Comparison of ENCODE assay signal across 11 cellular contexts in genomic region chr18:42048150-42048549, GRCh38.
DNase-seq lines count a peak whose midpoint lies in the region; ATAC-seq and TF ChIP-seq lines count a peak whose summit lies in the region.
"Had no signal": no experiment of that assay in that cellular context is flagged by ENCODE, and none has a peak within 500 bp of the region (broad histone marks: within the 10 kb centered on the region; RNA-seq: fewer than 3 reads in every experiment).

No MANE protein-coding gene starts in this region.

- intact Hi-C loops in activated T-helper 2 cell treated with anti-CD3 and anti-CD28 coated beads, Interferon-gamma antibody, Interleukin-2, Interleukin-4, amounts not matched to agents 10 μg/mL and 5 μg/mL and 100 μg/mL, durations not matched to agents 14 hours and 24 hours and 36 hours (cut with micrococcal nuclease), result no loop called here

- H3K27me3 ChIP-seq in GM23338 (ENCODE audit: insufficient read depth), result no peaks in the 10 kb centered on the region

- ATAC-seq in GM23338 (no peak), GM21447 (IDR thresholded peaks at IDR 0.05; ENCODE audit: unreplicated experiment) (no peak)

- H3F3A ChIP-seq in GM23338 (replicated peaks; ENCODE audit: low read depth), result no peaks in the 10 kb centered on the region

- no peak overlapping the region for H2AFZ ChIP-seq in GM23338

- no peaks in the 10 kb centered on the region for H3K36me3 ChIP-seq in GM23338 (ENCODE audit: insufficient read depth)

- H3K79me2 ChIP-seq in GM23338 (replicated peaks; ENCODE audit: insufficient read depth), result no peaks in the 10 kb centered on the region

- no peaks in the 10 kb centered on the region for H3K9me2 ChIP-seq in GM23338 (ENCODE audit: insufficient read depth)

- peaks cover 16% of the 10 kb centered on the region; the same call in 2 of the 3 replicates for H3K36me3 Mint-ChIP-seq in GM23338 (ENCODE audit: low read depth)
- peaks cover 54% of the 10 kb centered on the region for H3K36me3 Mint-ChIP-seq in activated T-helper 2 cell treated with anti-CD3 and anti-CD28 coated beads, Interferon-gamma antibody, Interleukin-2, Interleukin-4, amounts not matched to agents 10 μg/mL and 5 μg/mL and 100 μg/mL, durations not matched to agents 14 hours and 24 hours and 36 hours (ENCODE audit: low read depth)

- no peak for TF ChIP-seq CTCF in GM23338 (conservative IDR thresholded peaks at IDR 0.05; ENCODE audit: low read depth in 2 of 2)
- no peak for TF ChIP-seq CTCF in retinal pigment epithelial cell (conservative IDR thresholded peaks at IDR 0.05; ENCODE audit: low read depth, low read length)

- H4K20me1 ChIP-seq in GM23338 (replicated peaks; ENCODE audit: insufficient read depth), result no peaks in the 10 kb centered on the region

- H3K27me3 Mint-ChIP-seq in GM23338 (ENCODE audit: insufficient read depth, low read depth, poor library complexity), result no peaks in the 10 kb centered on the region
- H3K27me3 Mint-ChIP-seq in activated T-helper 2 cell treated with anti-CD3 and anti-CD28 coated beads, Interferon-gamma antibody, Interleukin-2, Interleukin-4, amounts not matched to agents 10 μg/mL and 5 μg/mL and 100 μg/mL, durations not matched to agents 14 hours and 24 hours and 36 hours (ENCODE audit: low read depth), result no peaks in the 10 kb centered on the region

- peak overlapping the region; percentile 61; the same call in 1 of the 2 replicates for H3K27ac Mint-ChIP-seq in GM23338
- no peak overlapping the region for H3K27ac Mint-ChIP-seq in activated T-helper 2 cell treated with anti-CD3 and anti-CD28 coated beads, Interferon-gamma antibody, Interleukin-2, Interleukin-4, amounts not matched to agents 10 μg/mL and 5 μg/mL and 100 μg/mL, durations not matched to agents 14 hours and 24 hours and 36 hours

- H3K4me2 ChIP-seq in GM23338, result no peak overlapping the region

- H3K4me3 ChIP-seq in GM23338, result no peak overlapping the region
- no peak overlapping the region for H3K4me3 ChIP-seq in retinal pigment epithelial cell (ENCODE audit: low read length)

- no peaks in the 10 kb centered on the region for H3K4me1 ChIP-seq in GM23338 (ENCODE audit: insufficient read depth)

- no peak for DNase-seq in GM23338 (ENCODE audit: low spot score)
- DNase-seq in RKO (ENCODE audit: low spot score), result peak; percentile 46
- DNase-seq in fibroblast of peridontal ligament (ENCODE audit: extremely low read depth), result peak; percentile 88
- DNase-seq in retinal pigment epithelial cell (ENCODE audit: low read depth), result peak; percentile 51
- DNase-seq in activated T-helper 2 cell treated with anti-CD3 and anti-CD28 coated beads, Interferon-gamma antibody, Interleukin-2, Interleukin-4, amounts not matched to agents 10 μg/mL and 5 μg/mL and 100 μg/mL, durations not matched to agents 14 hours and 24 hours and 36 hours (ENCODE audit: low spot score), result no peak
- no peak for DNase-seq in DMS 273 treated with DMSO at 0.1 percent for 48 hours (lab: John Stamatoyannopoulos, UW)
- DNase-seq in COLO668 (lab: John Stamatoyannopoulos, UW; ENCODE audit: unreplicated experiment), result no peak
- DNase-seq: activated CD4-positive, alpha-beta T cell treated with anti-CD3 and anti-CD28 coated beads for 48 hours; central memory CD4-positive, alpha-beta T cell; stimulated activated CD4-positive, alpha-beta T cell treated with anti-CD3 and anti-CD28 coated beads, Interleukin-4, amount 100 ng/mL, for 1 hour had no signal

- H3K4me3 Mint-ChIP-seq in GM23338, result no peak overlapping the region
- H3K4me3 Mint-ChIP-seq in activated T-helper 2 cell treated with anti-CD3 and anti-CD28 coated beads, Interferon-gamma antibody, Interleukin-2, Interleukin-4, amounts not matched to agents 10 μg/mL and 5 μg/mL and 100 μg/mL, durations not matched to agents 14 hours and 24 hours and 36 hours (ENCODE audit: low read depth), result no peak overlapping the region

- H3K27ac ChIP-seq in GM23338 (ENCODE audit: low read depth), result no peak overlapping the region

- no peaks in the 10 kb centered on the region for H3K9me3 Mint-ChIP-seq in GM23338
- H3K9me3 Mint-ChIP-seq in activated T-helper 2 cell treated with anti-CD3 and anti-CD28 coated beads, Interferon-gamma antibody, Interleukin-2, Interleukin-4, amounts not matched to agents 10 μg/mL and 5 μg/mL and 100 μg/mL, durations not matched to agents 14 hours and 24 hours and 36 hours, result no peaks in the 10 kb centered on the region

- H3K4me1 Mint-ChIP-seq in GM23338, result peaks cover 3% of the 10 kb centered on the region; the same call in 1 of the 3 replicates
- peaks cover 18% of the 10 kb centered on the region for H3K4me1 Mint-ChIP-seq in activated T-helper 2 cell treated with anti-CD3 and anti-CD28 coated beads, Interferon-gamma antibody, Interleukin-2, Interleukin-4, amounts not matched to agents 10 μg/mL and 5 μg/mL and 100 μg/mL, durations not matched to agents 14 hours and 24 hours and 36 hours (ENCODE audit: low read depth)

TF ChIP-seq in GM23338, 12 proteins besides CTCF, POLR2A, EP300 and RAD21 (continues in another document):
- TF ChIP-seq, protein P1, sequence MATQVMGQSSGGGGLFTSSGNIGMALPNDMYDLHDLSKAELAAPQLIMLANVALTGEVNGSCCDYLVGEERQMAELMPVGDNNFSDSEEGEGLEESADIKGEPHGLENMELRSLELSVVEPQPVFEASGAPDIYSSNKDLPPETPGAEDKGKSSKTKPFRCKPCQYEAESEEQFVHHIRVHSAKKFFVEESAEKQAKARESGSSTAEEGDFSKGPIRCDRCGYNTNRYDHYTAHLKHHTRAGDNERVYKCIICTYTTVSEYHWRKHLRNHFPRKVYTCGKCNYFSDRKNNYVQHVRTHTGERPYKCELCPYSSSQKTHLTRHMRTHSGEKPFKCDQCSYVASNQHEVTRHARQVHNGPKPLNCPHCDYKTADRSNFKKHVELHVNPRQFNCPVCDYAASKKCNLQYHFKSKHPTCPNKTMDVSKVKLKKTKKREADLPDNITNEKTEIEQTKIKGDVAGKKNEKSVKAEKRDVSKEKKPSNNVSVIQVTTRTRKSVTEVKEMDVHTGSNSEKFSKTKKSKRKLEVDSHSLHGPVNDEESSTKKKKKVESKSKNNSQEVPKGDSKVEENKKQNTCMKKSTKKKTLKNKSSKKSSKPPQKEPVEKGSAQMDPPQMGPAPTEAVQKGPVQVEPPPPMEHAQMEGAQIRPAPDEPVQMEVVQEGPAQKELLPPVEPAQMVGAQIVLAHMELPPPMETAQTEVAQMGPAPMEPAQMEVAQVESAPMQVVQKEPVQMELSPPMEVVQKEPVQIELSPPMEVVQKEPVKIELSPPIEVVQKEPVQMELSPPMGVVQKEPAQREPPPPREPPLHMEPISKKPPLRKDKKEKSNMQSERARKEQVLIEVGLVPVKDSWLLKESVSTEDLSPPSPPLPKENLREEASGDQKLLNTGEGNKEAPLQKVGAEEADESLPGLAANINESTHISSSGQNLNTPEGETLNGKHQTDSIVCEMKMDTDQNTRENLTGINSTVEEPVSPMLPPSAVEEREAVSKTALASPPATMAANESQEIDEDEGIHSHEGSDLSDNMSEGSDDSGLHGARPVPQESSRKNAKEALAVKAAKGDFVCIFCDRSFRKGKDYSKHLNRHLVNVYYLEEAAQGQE (IDR thresholded peaks at IDR 0.05; ENCODE audit: unreplicated experiment), result no peak
- no peak for TF ChIP-seq NANOG (IDR thresholded peaks at IDR 0.05; ENCODE audit: borderline replicate concordance)
- TF ChIP-seq ZNF331 (CRISPR knock-in tag; IDR thresholded peaks at IDR 0.05; ENCODE audit: low read depth), result no peak
- no peak for TF ChIP-seq JUNB (IDR thresholded peaks at IDR 0.05; ENCODE audit: unreplicated experiment)

Comparison
In these comparisons a context has a peak if more than half of its experiments do, and no peak if none do; other contexts are left out.
1. DNase-seq: peak in RKO (single experiment), fibroblast of peridontal ligament (single experiment) and retinal pigment epithelial cell (single experiment); none in GM23338 (single experiment), activated T-helper 2 cell treated with anti-CD3 and anti-CD28 coated beads, Interferon-gamma antibody, Interleukin-2, Interleukin-4, amounts not matched to agents 10 μg/mL and 5 μg/mL and 100 μg/mL, durations not matched to agents 14 hours and 24 hours and 36 hours (single experiment), DMS 273 treated with DMSO at 0.1 percent for 48 hours (single experiment) and COLO668 (single experiment).